9 cellular contexts compared by ENCODE assay signal in genomic region chr12:49088932-49089330, GRCh38. TPM values are rescaled to one million over a fixed set of nuclear protein-coding genes. Genes with fewer than 3 reads are reported as not detected.
DNase-seq lines count a peak whose midpoint lies in the region; FAIRE-seq lines count a peak whose summit lies in the region.
"Had no signal": no experiment of that assay in that cellular context is flagged by ENCODE, and none has a peak within 500 bp of the region (broad histone marks: within the 10 kb centered on the region; RNA-seq: fewer than 3 reads in every experiment).

No MANE protein-coding gene starts in this region.

- peaks cover 23 to 50% (median 25%) of the 10 kb centered on the region in 3 donors for H3K27me3 Mint-ChIP-seq in immature natural killer cell (ENCODE audit: low read depth in 3 of 3)

- peak overlapping the region in 4 of 5 donors; percentile 12 to 74 (median 60) for H3K4me3 Mint-ChIP-seq in immature natural killer cell

- H3K4me2 ChIP-seq in BLaER1 treated with 17β-estradiol and CSF1 and Interleukin-3, amounts not matched to agents 10 nM and 100 nM = peak overlapping the region in 9 of 11 experiments; percentile 16 to 100 (median 82); a peak in 13 of 22 replicates
- H3K4me2 ChIP-seq in Karpas-422 (ENCODE audit: low read depth, low read length, poor library complexity, severe bottlenecking) = peak overlapping the region; percentile 69

- no peak for FAIRE-seq in small intestine (lab: Jason Lieb, UNC)

- peaks cover 0 to 56% (median 53%) of the 10 kb centered on the region in 11 experiments; a peak in 18 of 22 replicates for H4K20me1 ChIP-seq in BLaER1 treated with 17β-estradiol and CSF1 and Interleukin-3, amounts not matched to agents 10 nM and 100 nM
- H4K20me1 ChIP-seq in Karpas-422 (ENCODE audit: insufficient read depth, low read depth, low read length) = no peaks in the 10 kb centered on the region

- no peak overlapping the region for H3K27ac ChIP-seq in BLaER1 treated with 17β-estradiol and CSF1 and Interleukin-3, amounts not matched to agents 10 nM and 100 nM
- H3K27ac ChIP-seq in Karpas-422 (ENCODE audit: low read length) (no peak overlapping the region), small intestine (ENCODE audit: low read depth in 1 of 2, low read length in 1 of 2) (no peak overlapping the region)
- H3K27ac ChIP-seq: body of pancreas, heart right ventricle, prostate gland had no signal

- peak overlapping the region; percentile 99; the same call in 1 of the 2 replicates for H2AFZ ChIP-seq in Karpas-422 (ENCODE audit: low read length)

- peaks cover 56 to 62% (median 57%) of the 10 kb centered on the region in 11 experiments for H3K27me3 ChIP-seq in BLaER1 treated with 17β-estradiol and CSF1 and Interleukin-3, amounts not matched to agents 10 nM and 100 nM
- H3K27me3 ChIP-seq in Karpas-422 (ENCODE audit: low read length) (no peaks in the 10 kb centered on the region), H7 (ENCODE audit: control insufficient read depth, insufficient read depth, low read length) (peaks cover 69% of the 10 kb centered on the region), small intestine (ENCODE audit: control insufficient read depth in 2 of 2, insufficient read depth in 2 of 2, low read length in 2 of 2) (peaks cover 9 to 16% of the 10 kb centered on the region in 2 donors)

- 49 to 58% (median 56%) methylated on average over 6 of the region's 6 CpGs for WGBS in small intestine, 3 donors

- H3K9ac ChIP-seq in BLaER1 treated with 17β-estradiol and CSF1 and Interleukin-3, amounts not matched to agents 10 nM and 100 nM = no peak overlapping the region
- peak overlapping the region; percentile 52 for H3K9ac ChIP-seq in Karpas-422 (ENCODE audit: low read length)

- no peaks in the 10 kb centered on the region for H3K36me3 ChIP-seq in BLaER1 treated with 17β-estradiol and CSF1 and Interleukin-3, amounts not matched to agents 10 nM and 100 nM
- no peaks in the 10 kb centered on the region for H3K36me3 ChIP-seq in Karpas-422 (ENCODE audit: insufficient read depth, low read length)
- H3K36me3 ChIP-seq in H7 (replicated peaks; ENCODE audit: control insufficient read depth, insufficient read depth, low read length) = no peaks in the 10 kb centered on the region
- H3K36me3 ChIP-seq in small intestine (ENCODE audit: control insufficient read depth in 2 of 2, insufficient read depth in 2 of 2, low read length in 2 of 2) = no peaks in the 10 kb centered on the region
- H3K36me3 ChIP-seq: heart right ventricle, prostate gland had no signal

- no peak overlapping the region; a peak in 1 of 20 replicates for H3K4me3 ChIP-seq in BLaER1 treated with 17β-estradiol and CSF1 and Interleukin-3, amounts not matched to agents 10 nM and 100 nM
- H3K4me3 ChIP-seq in Karpas-422 (ENCODE audit: low read length) (no peak overlapping the region; the same call in 1 of the 2 replicates), H7 (ENCODE audit: insufficient read depth, low read depth, low read length) (no peak overlapping the region), small intestine (ENCODE audit: low read depth in 1 of 2, low read length in 2 of 2) (no peak overlapping the region)
- H3K4me3 ChIP-seq: body of pancreas, prostate gland had no signal

- H3K9me2 ChIP-seq in Karpas-422 (replicated peaks; ENCODE audit: insufficient read depth, low read length) = no peaks in the 10 kb centered on the region

- H3K4me1 Mint-ChIP-seq in immature natural killer cell = peaks cover 44 to 52% of the 10 kb centered on the region in 2 donors

- peak overlapping the region in 1 of 6 donors; percentile 44 for H3K27ac Mint-ChIP-seq in immature natural killer cell

- H3K79me2 ChIP-seq in Karpas-422 (ENCODE audit: low read length) = no peaks in the 10 kb centered on the region

- peaks cover 38 to 62% (median 50%) of the 10 kb centered on the region in 10 experiments for H3K4me1 ChIP-seq in BLaER1 treated with 17β-estradiol and CSF1 and Interleukin-3, amounts not matched to agents 10 nM and 100 nM
- H3K4me1 ChIP-seq in Karpas-422 (ENCODE audit: low read length) (peaks cover 23% of the 10 kb centered on the region), small intestine (ENCODE audit: control insufficient read depth in 2 of 2, insufficient read depth in 1 of 2, low read depth in 1 of 2, low read length in 1 of 2) (peaks cover 0 to 3% of the 10 kb centered on the region in 2 donors)

- peaks cover 0 to 3% (median 0%) of the 10 kb centered on the region in 3 donors for H3K36me3 Mint-ChIP-seq in immature natural killer cell

- DNase-seq in Karpas-422 (no peak), immature natural killer cell (no peak), T-helper 1 cell (no peak), H7 (no peak), small intestine (no peak)

- peaks cover 0 to 6% (median 0%) of the 10 kb centered on the region in 11 experiments; a peak in 3 of 22 replicates for H3K9me3 ChIP-seq in BLaER1 treated with 17β-estradiol and CSF1 and Interleukin-3, amounts not matched to agents 10 nM and 100 nM (replicated peaks in 1 of 11)
- H3K9me3 ChIP-seq in Karpas-422 (ENCODE audit: low read length) (no peaks in the 10 kb centered on the region), small intestine (ENCODE audit: control insufficient read depth, low read depth) (peaks cover 2% of the 10 kb centered on the region)
- H3K9me3 ChIP-seq: body of pancreas, prostate gland had no signal

- H3K9me3 Mint-ChIP-seq in immature natural killer cell = no peaks in the 10 kb centered on the region

RNA-seq across cellular contexts. Expression of gene DHH, which starts 5.7 kb away (rescaled TPM):
- 0.26 and 0.36 TPM in 2 replicates for total RNA-seq in Karpas-422 (2014; rRNA removed; shearing (Covaris generic); ENCODE audit: low replicate concordance)
- polyA plus RNA-seq in immature natural killer cell (not detected), small intestine (1 to 10 TPM in 1 of 3 donors, not detected in 2; 2.3 TPM)
- not detected in 2 replicates for total RNA-seq in H7 (2014; rRNA removed; shearing (Covaris generic))
- total RNA-seq: body of pancreas had no signal

RNA-seq across cellular contexts. Expression of gene RHEBL1, which starts 19.2 kb away (rescaled TPM):
- total RNA-seq in Karpas-422 (2014; rRNA removed; shearing (Covaris generic); ENCODE audit: low replicate concordance) = 4.1 and 5.1 TPM in 2 replicates
- polyA plus RNA-seq in immature natural killer cell (10 to 100 TPM; 11.0 to 22.5 (median 16.5) TPM), small intestine (1 to 10 TPM in 2 of 3 donors, not detected in 1; 1.2 to 1.4 TPM)
- total RNA-seq in H7 (2014; rRNA removed; shearing (Covaris generic)) = 5.5 and 7.1 TPM in 2 replicates
- total RNA-seq: body of pancreas had no signal

RNA-seq across cellular contexts. Expression of gene LMBR1L, which starts 21.7 kb away (rescaled TPM):
- 17.5 and 46.8 TPM in 2 replicates for total RNA-seq in Karpas-422 (2014; rRNA removed; shearing (Covaris generic); ENCODE audit: low replicate concordance)
- 10 to 100 TPM; 15.9 to 46.0 (median 39.6) TPM for polyA plus RNA-seq in immature natural killer cell
- 63.0 and 75.6 TPM in 2 replicates for total RNA-seq in H7 (2014; rRNA removed; shearing (Covaris generic))
- 100 to 1,000 TPM in 1 of 3 donors, 10 to 100 TPM in 2; 27.6 to 110 (median 65.4) TPM for polyA plus RNA-seq in small intestine

RNA-seq across cellular contexts. Expression of gene KMT2D, which starts 28.3 kb away (rescaled TPM):
- 29.6 and 42.6 TPM in 2 replicates for total RNA-seq in Karpas-422 (2014; rRNA removed; shearing (Covaris generic); ENCODE audit: low replicate concordance)
- polyA plus RNA-seq in immature natural killer cell (10 to 100 TPM in 1 of 3 donors, 1 to 10 TPM in 2; 1.1 to 29.6 (median 3.8) TPM), small intestine (10 to 100 TPM in 2 of 3 donors, 1 to 10 TPM in 1; 5.4 to 34.8 (median 10.7) TPM)
- total RNA-seq in H7 (2014; rRNA removed; shearing (Covaris generic)) = 16.2 and 20.8 TPM in 2 replicates

RNA-seq across cellular contexts. Expression of gene TUBA1B, which starts 42.3 kb away (rescaled TPM):
- total RNA-seq in Karpas-422 (2014; rRNA removed; shearing (Covaris generic); ENCODE audit: low replicate concordance) = 770 and 904 TPM in 2 replicates
- polyA plus RNA-seq in immature natural killer cell (100 to 1,000 TPM; 477 to 869 (median 576) TPM), small intestine (1,000 to 10,000 TPM in 1 of 3 donors, 100 to 1,000 TPM in 2; 196 to 1,168 (median 291) TPM)
- 3,556 and 4,028 TPM in 2 replicates for total RNA-seq in H7 (2014; rRNA removed; shearing (Covaris generic))
